ENCODE assay signal across 31 cellular contexts in genomic region chr4:183908284-183908683, GRCh38. TPM values are rescaled to one million over a fixed set of nuclear protein-coding genes. Genes with fewer than 3 reads are reported as not detected.
A peak's percentile ranks its signal among the peaks of the same experiment; 100 is the strongest.
DNase-seq lines count a peak whose midpoint lies in the region; ATAC-seq and TF ChIP-seq lines count a peak whose summit lies in the region.
"Had no signal": no experiment of that assay in that cellular context is flagged by ENCODE, and none has a peak within 500 bp of the region (broad histone marks: within the 10 kb centered on the region; RNA-seq: fewer than 3 reads in every experiment).

No MANE protein-coding gene starts in this region.

- H3K9me2 ChIP-seq in PC-3 (replicated peaks; ENCODE audit: low read length) = no peaks in the 10 kb centered on the region

- POLR2A ChIA-PET in WTC11 (lab: Charles Lee) (no interaction called here), PC-3 (lab: Charles Lee; ENCODE audit: unreplicated experiment) (no interaction called here)

- H3K36me3 ChIP-seq in cardiac muscle cell (no peaks in the 10 kb centered on the region), PC-3 (ENCODE audit: low read depth, low read length) (no peaks in the 10 kb centered on the region)
- H3K36me3 ChIP-seq: tibial artery had no signal

- peaks cover 8% of the 10 kb centered on the region for H3K36me3 Mint-ChIP-seq in WTC11
- peaks cover 2% of the 10 kb centered on the region for H3K36me3 Mint-ChIP-seq in mesothelial cell of epicardium
- peaks cover 0 to 3% of the 10 kb centered on the region in 2 donors for H3K36me3 Mint-ChIP-seq in CD14-positive monocyte

- peaks cover 25% of the 10 kb centered on the region for H3K27me3 Mint-ChIP-seq in WTC11 (ENCODE audit: low read depth)
- no peaks in the 10 kb centered on the region for H3K27me3 Mint-ChIP-seq in mesothelial cell of epicardium (ENCODE audit: low read depth)
- peaks cover 43 to 61% (median 49%) of the 10 kb centered on the region in 3 donors for H3K27me3 Mint-ChIP-seq in CD14-positive monocyte (ENCODE audit: low read depth in 3 of 3)

- intact Hi-C loops in Right ventricle myocardium superior (cut with DNase I) = no loop called here
- intact Hi-C loops in PC-3 (cut with micrococcal nuclease) = no loop called here
- intact Hi-C loops in CD14-positive monocyte (cut with micrococcal nuclease) = no loop called here

- TF ChIP-seq CTCF in cardiac muscle cell (IDR thresholded peaks at IDR 0.05; ENCODE audit: low read depth, low read length) (no peak), WTC11 (IDR thresholded peaks at IDR 0.05) (no peak), mesothelial cell of epicardium (IDR thresholded peaks at IDR 0.05; ENCODE audit: unreplicated experiment) (no peak), PC-3 (conservative IDR thresholded peaks at IDR 0.05; ENCODE audit: low read depth, low read length) (no peak), CD14-positive monocyte (IDR thresholded peaks at IDR 0.05) (no peak)

- H3K4me3 Mint-ChIP-seq in WTC11 = peak overlapping the region; percentile 93
- peak overlapping the region; percentile 82 for H3K4me3 Mint-ChIP-seq in mesothelial cell of epicardium
- H3K4me3 Mint-ChIP-seq in CD14-positive monocyte = peak overlapping the region in 1 of 2 donors; percentile 32
- H3K4me3 Mint-ChIP-seq: activated CD4-positive, alpha-beta T cell treated with anti-CD3 and anti-CD28 coated beads for 36 hours; activated T-cell treated with anti-CD3 and anti-CD28 coated beads, Interleukin-2, amount 50 U/mL, for 4 hours; B cell; immature natural killer cell; neural crest cell had no signal

- H3K4me2 ChIP-seq in PC-3 (ENCODE audit: low read length) = no peak overlapping the region
- H3K4me2 ChIP-seq: A549 had no signal

- H3K4me1 Mint-ChIP-seq in WTC11 (peaks cover 15% of the 10 kb centered on the region), mesothelial cell of epicardium (peaks cover 14% of the 10 kb centered on the region), CD14-positive monocyte (peaks cover 17% of the 10 kb centered on the region)

- no peak overlapping the region for H3K27ac Mint-ChIP-seq in WTC11
- H3K27ac Mint-ChIP-seq in mesothelial cell of epicardium = peak overlapping the region; percentile 85
- no peak overlapping the region for H3K27ac Mint-ChIP-seq in CD14-positive monocyte
- H3K27ac Mint-ChIP-seq: activated CD4-positive, alpha-beta T cell treated with anti-CD3 and anti-CD28 coated beads for 36 hours; B cell; immature natural killer cell had no signal

- H3K79me2 ChIP-seq in PC-3 (ENCODE audit: low read length) = no peaks in the 10 kb centered on the region

- H3K9me3 Mint-ChIP-seq in WTC11 = peaks cover 7% of the 10 kb centered on the region
- H3K9me3 Mint-ChIP-seq in mesothelial cell of epicardium = peaks cover 2% of the 10 kb centered on the region
- peaks cover 0 to 9% (median 3%) of the 10 kb centered on the region in 7 donors for H3K9me3 Mint-ChIP-seq in CD14-positive monocyte
- H3K9me3 Mint-ChIP-seq: activated T-cell treated with anti-CD3 and anti-CD28 coated beads, Interleukin-2, amount 50 U/mL, for 4 hours had no signal

- H3K9ac ChIP-seq in PC-3 (ENCODE audit: low read length) = no peak overlapping the region

- ATAC-seq in Right ventricle myocardium superior (ENCODE audit: poor library complexity) (no peak), WTC11 (no peak), PC-3 (no peak), HG03565 (IDR thresholded peaks at IDR 0.05; ENCODE audit: unreplicated experiment) (no peak)
- ATAC-seq: A549; activated CD4-positive, alpha-beta T cell treated with anti-CD3 and anti-CD28 coated beads for 36 hours; activated T-cell treated with anti-CD3 and anti-CD28 coated beads, Interleukin-2, amount 50 U/mL, for 4 hours; K562; left lobe of liver; Right ventricle myocardium inferior; stimulated activated naive CD8-positive, alpha-beta T cell treated with anti-CD3 and anti-CD28 coated beads, Interleukin-15, Interleukin-2, amounts not matched to agents 100 U/mL and 50 U/mL, for 24 hours had no signal

- no peaks in the 10 kb centered on the region for H3F3A ChIP-seq in PC-3 (ENCODE audit: low read length, unreplicated experiment)

- CTCF ChIA-PET in WTC11 (lab: Charles Lee) = no interaction called here
- CTCF ChIA-PET in PC-3 (lab: Charles Lee) = no interaction called here

- H3K4me1 ChIP-seq in cardiac muscle cell (ENCODE audit: low read depth) (peaks cover 7% of the 10 kb centered on the region), PC-3 (ENCODE audit: insufficient read depth, low read length) (peaks cover 8% of the 10 kb centered on the region)
- H3K4me1 ChIP-seq: Caco-2 had no signal

- H2AFZ ChIP-seq in PC-3 (ENCODE audit: low read length) = no peak overlapping the region

- H3K9me3 ChIP-seq in cardiac muscle cell (ENCODE audit: low read depth) = no peaks in the 10 kb centered on the region
- H3K9me3 ChIP-seq in PC-3 (ENCODE audit: low read length) = no peaks in the 10 kb centered on the region
- H3K9me3 ChIP-seq: A549, Caco-2, tibial artery had no signal

- H3K27me3 ChIP-seq in cardiac muscle cell (no peaks in the 10 kb centered on the region), PC-3 (ENCODE audit: low read length) (peaks cover 23% of the 10 kb centered on the region; the same call in 1 of the 2 replicates)

- H3K27ac ChIP-seq in cardiac muscle cell = no peak overlapping the region
- H3K27ac ChIP-seq in PC-3 (ENCODE audit: low read length) = no peak overlapping the region
- H3K27ac ChIP-seq: A549, tibial artery had no signal

- no peak for DNase-seq in cardiac muscle cell (ENCODE audit: low read depth in 1 of 2, low spot score in 1 of 2)
- DNase-seq in Right ventricle myocardium superior = no peak
- no peak for DNase-seq in WTC11 (ENCODE audit: low spot score)
- peak in 1 of 2 experiments; percentile 3 for DNase-seq in mesothelial cell of epicardium (ENCODE audit: low spot score in 2 of 2, unreplicated experiment in 2 of 2)
- DNase-seq in PC-3 = no peak
- no peak for DNase-seq in NCI-H187 treated with DMSO at 0.1 percent for 48 hours (lab: John Stamatoyannopoulos, UW)
- no peak for DNase-seq in CD14-positive monocyte (ENCODE audit: low spot score)
- DNase-seq: activated CD4-positive, alpha-beta T cell treated with anti-CD3 and anti-CD28 coated beads for 36 hours; activated naive CD4-positive, alpha-beta T cell treated with Interleukin-2 at 50 U/mL for 16 hours; activated T-cell treated with anti-CD3 and anti-CD28 coated beads, Interleukin-2, amount 50 U/mL, for 4 hours; amniotic stem cell; Caco-2; cortex of kidney; head of caudate nucleus; immature natural killer cell; MM.1S; NCI-H187; NCI-H748 treated with DMSO at 0.1 percent for 48 hours; OCI-M1; stimulated activated CD4-positive, alpha-beta T cell treated with anti-CD3 and anti-CD28 coated beads, Interleukin-4, amount 100 ng/mL, for 24 hours; stimulated activated naive CD8-positive, alpha-beta T cell treated with anti-CD3 and anti-CD28 coated beads, Interleukin-15, Interleukin-2, amounts not matched to agents 100 U/mL and 50 U/mL, for 24 hours; T-helper 1 cell; tibial artery had no signal

- peak overlapping the region; percentile 64 for H3K4me3 ChIP-seq in cardiac muscle cell
- H3K4me3 ChIP-seq in PC-3 (ENCODE audit: low read length) = no peak overlapping the region
- H3K4me3 ChIP-seq: A549, K562 had no signal

- H4K20me1 ChIP-seq in PC-3 (ENCODE audit: low read length) = no peaks in the 10 kb centered on the region

- no TSS peak for BruUV-seq in PC-3 (replicated peaks; lab: Mats Ljungman, UMichigan)

TF ChIP-seq in WTC11, 78 proteins besides CTCF, POLR2A, EP300 and RAD21 (continues in another document):
- no peak for TF ChIP-seq MAX (CRISPR knock-in tag; IDR thresholded peaks at IDR 0.05)
- TF ChIP-seq ZNF396 (CRISPR knock-in tag; IDR thresholded peaks at IDR 0.05; ENCODE audit: borderline replicate concordance) = no peak
- no peak for TF ChIP-seq ETV6 (CRISPR knock-in tag; IDR thresholded peaks at IDR 0.05)
- TF ChIP-seq ZNF317 (CRISPR knock-in tag; IDR thresholded peaks at IDR 0.05; ENCODE audit: borderline replicate concordance, low read depth) = no peak
- TF ChIP-seq, protein P1, sequence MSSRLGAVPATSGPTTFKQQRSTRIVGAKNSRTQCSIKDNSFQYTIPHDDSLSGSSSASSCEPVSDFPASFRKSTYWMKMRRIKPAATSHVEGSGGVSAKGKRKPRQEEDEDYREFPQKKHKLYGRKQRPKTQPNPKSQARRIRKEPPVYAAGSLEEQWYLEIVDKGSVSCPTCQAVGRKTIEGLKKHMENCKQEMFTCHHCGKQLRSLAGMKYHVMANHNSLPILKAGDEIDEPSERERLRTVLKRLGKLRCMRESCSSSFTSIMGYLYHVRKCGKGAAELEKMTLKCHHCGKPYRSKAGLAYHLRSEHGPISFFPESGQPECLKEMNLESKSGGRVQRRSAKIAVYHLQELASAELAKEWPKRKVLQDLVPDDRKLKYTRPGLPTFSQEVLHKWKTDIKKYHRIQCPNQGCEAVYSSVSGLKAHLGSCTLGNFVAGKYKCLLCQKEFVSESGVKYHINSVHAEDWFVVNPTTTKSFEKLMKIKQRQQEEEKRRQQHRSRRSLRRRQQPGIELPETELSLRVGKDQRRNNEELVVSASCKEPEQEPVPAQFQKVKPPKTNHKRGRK (CRISPR knock-in tag; IDR thresholded peaks at IDR 0.05; ENCODE audit: borderline replicate concordance) = no peak
- no peak for TF ChIP-seq EMX1 (CRISPR knock-in tag; IDR thresholded peaks at IDR 0.05)
- TF ChIP-seq PREB (CRISPR knock-in tag; IDR thresholded peaks at IDR 0.05; ENCODE audit: borderline replicate concordance) = no peak

RNA-seq across cellular contexts. Expression of gene STOX2, which starts 3.2 kb away (rescaled TPM):
- total RNA-seq in cardiac muscle cell (11.5 and 20.1 TPM in 2 replicates), Right ventricle myocardium superior (8.5 TPM), WTC11 (2021) (23.1 to 31.6 TPM (median 24.9 TPM) in 3 replicates), mesothelial cell of epicardium (95.6 to 104 TPM (median 103 TPM) in 3 replicates), PC-3 (2014; rRNA removed) (2.1 and 3.6 TPM in 2 replicates)
- polyA plus RNA-seq in cardiac muscle cell (5.3 and 6.4 TPM in 2 replicates), CD14-positive monocyte (not detected)
- total RNA-seq: activated CD4-positive, alpha-beta T cell treated with anti-CD3 and anti-CD28 coated beads for 36 hours; activated CD8-positive, alpha-beta memory T cell treated with anti-CD3 and anti-CD28 coated beads for 36 hours; activated T-cell treated with anti-CD3 and anti-CD28 coated beads, Interleukin-2, amount 50 U/mL, for 4 hours; B cell; K562 had no signal
- polyA plus RNA-seq: immature natural killer cell, K562 had no signal
